In the genomic region with DNA sequence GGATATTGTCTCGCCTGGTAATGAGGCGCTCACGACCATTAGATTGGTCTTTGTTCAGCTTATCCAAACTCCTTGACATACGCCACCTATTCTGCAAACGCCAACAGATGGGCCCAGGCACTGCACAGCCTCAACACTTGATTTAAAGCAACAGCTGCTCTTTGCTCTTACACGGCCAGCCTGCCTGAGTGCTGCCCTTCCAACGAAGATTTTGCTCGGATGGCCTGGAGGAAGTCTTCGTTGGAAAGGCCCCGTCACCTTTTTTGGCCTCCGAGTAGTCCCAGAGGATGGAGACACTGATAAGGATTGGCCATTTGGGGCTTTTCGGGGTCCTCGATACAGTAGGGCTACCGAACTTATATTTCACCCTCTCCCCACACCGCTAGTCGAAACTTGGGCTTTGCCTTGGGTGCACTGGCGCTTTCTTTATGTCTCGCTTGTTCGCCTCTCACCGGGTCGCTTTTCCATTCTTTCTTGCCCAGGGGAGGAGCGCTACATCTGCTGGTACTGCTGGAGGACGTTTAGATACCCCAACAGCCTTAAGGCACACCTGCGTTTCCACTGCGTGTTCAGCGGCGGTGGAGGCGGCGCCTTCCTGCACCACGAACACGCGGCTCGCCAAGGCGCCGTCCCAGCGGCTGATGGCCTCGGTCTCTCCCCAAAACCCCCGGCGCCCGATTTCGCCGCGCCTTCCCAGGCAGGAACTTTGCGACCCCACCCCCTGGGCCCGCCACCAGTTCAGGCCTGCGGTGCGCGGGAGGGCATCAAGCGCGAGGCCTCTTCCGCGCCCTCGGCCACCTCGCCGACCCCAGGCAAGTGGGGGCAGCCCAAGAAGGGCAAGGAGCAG, we compare ENCODE assay signal across 9 cellular contexts. TPM values are rescaled to one million over a fixed set of nuclear protein-coding genes. Genes with fewer than 3 reads are reported as not detected.
DNase-seq lines count a peak whose midpoint lies in the region; ATAC-seq and TF ChIP-seq lines count a peak whose summit lies in the region.
"Had no signal": no experiment of that assay in that cellular context is flagged by ENCODE, and none has a peak within 500 bp of the region (broad histone marks: within the 10 kb centered on the region; RNA-seq: fewer than 3 reads in every experiment).

No MANE protein-coding gene starts in this region.

- peaks cover 33% of the 10 kb centered on the region for H4K20me1 ChIP-seq in GM23338 (replicated peaks; ENCODE audit: insufficient read depth)

- peaks cover 0 to 16% (median 6%) of the 10 kb centered on the region in 5 donors for H3K9me3 Mint-ChIP-seq in CD8-positive, alpha-beta memory T cell
- H3K9me3 Mint-ChIP-seq in GM23338 (peaks cover 4% of the 10 kb centered on the region; the same call in 2 of the 3 replicates), naive B cell (peaks cover 0 to 28% (median 6%) of the 10 kb centered on the region in 7 donors)

- H3K79me2 ChIP-seq in GM23338 (replicated peaks; ENCODE audit: insufficient read depth), result no peaks in the 10 kb centered on the region

- no peaks in the 10 kb centered on the region for H3K36me3 Mint-ChIP-seq in CD8-positive, alpha-beta memory T cell
- H3K36me3 Mint-ChIP-seq in GM23338 (ENCODE audit: low read depth) (no peaks in the 10 kb centered on the region), T-helper 17 cell (ENCODE audit: low read depth) (no peaks in the 10 kb centered on the region), naive B cell (peaks cover 0 to 5% of the 10 kb centered on the region in 2 donors)

- CTCF ChIA-PET in CD8-positive, alpha-beta memory T cell (lab: Charles Lee), result interaction anchor here (1.0 to 1.9 kb wide), 3 partner anchors 11 to 148 kb away, joined by 3 to 5 read pairs (median 4); no protein-coding TSS in a partner anchor

- ATAC-seq in GM23338, result peak; percentile 28
- no peak for ATAC-seq in T-helper 17 cell
- ATAC-seq in naive B cell (ENCODE audit: low read depth in 2 of 2), result peak; percentile 6 to 22
- no peak for ATAC-seq in GM18873 (IDR thresholded peaks at IDR 0.05; ENCODE audit: low FRiP score, unreplicated experiment)

- peak overlapping the region; percentile 23 to 57 (median 52) for H3K4me3 Mint-ChIP-seq in CD8-positive, alpha-beta memory T cell
- H3K4me3 Mint-ChIP-seq in GM23338 (peak overlapping the region; percentile 58), T-helper 17 cell (peak overlapping the region; percentile 90), naive B cell (peak overlapping the region; percentile 44 to 86 (median 74))

- H3K4me1 Mint-ChIP-seq in CD8-positive, alpha-beta memory T cell, result peaks cover 22 to 41% (median 30%) of the 10 kb centered on the region in 3 donors
- peaks cover 43% of the 10 kb centered on the region for H3K4me1 Mint-ChIP-seq in GM23338
- peaks cover 21% of the 10 kb centered on the region for H3K4me1 Mint-ChIP-seq in T-helper 17 cell
- peaks cover 3 to 28% (median 14%) of the 10 kb centered on the region in 3 donors for H3K4me1 Mint-ChIP-seq in naive B cell

- H3K4me2 ChIP-seq in GM23338, result peak overlapping the region; percentile 93

- peak overlapping the region; percentile 89 for H2AFZ ChIP-seq in GM23338

- no peak for DNase-seq in CD8-positive, alpha-beta memory T cell
- DNase-seq in GM23338 (ENCODE audit: low spot score), result peak; percentile 52
- no peak for DNase-seq in T-helper 17 cell
- no peak for DNase-seq in naive B cell
- DNase-seq in NCI-H226, result no peak
- DNase-seq in NCI-H146 treated with DMSO at 0.1 percent for 48 hours (lab: John Stamatoyannopoulos, UW; ENCODE audit: unreplicated experiment), result no peak
- DNase-seq in AG08396 (ENCODE audit: low spot score), result no peak

- no peak overlapping the region for H3K27ac ChIP-seq in CD8-positive, alpha-beta memory T cell (ENCODE audit: low read depth, low read length)
- no peak overlapping the region for H3K27ac ChIP-seq in GM23338 (ENCODE audit: low read depth)

- H3K27me3 Mint-ChIP-seq in CD8-positive, alpha-beta memory T cell, result peaks cover 72 to 83% of the 10 kb centered on the region in 2 donors
- H3K27me3 Mint-ChIP-seq in GM23338 (ENCODE audit: insufficient read depth, low read depth, poor library complexity), result peaks cover 97% of the 10 kb centered on the region
- H3K27me3 Mint-ChIP-seq in T-helper 17 cell, result peaks cover 76% of the 10 kb centered on the region
- peaks cover 69 to 80% (median 77%) of the 10 kb centered on the region in 3 donors for H3K27me3 Mint-ChIP-seq in naive B cell

- TF ChIP-seq CTCF in GM23338 (conservative IDR thresholded peaks at IDR 0.05; ENCODE audit: low read depth in 2 of 2), result no peak

- no peaks in the 10 kb centered on the region for H3K9me2 ChIP-seq in GM23338 (ENCODE audit: insufficient read depth)

- peaks cover 18% of the 10 kb centered on the region for H3K4me1 ChIP-seq in CD8-positive, alpha-beta memory T cell (ENCODE audit: insufficient read depth, low read length)
- H3K4me1 ChIP-seq in GM23338 (ENCODE audit: insufficient read depth), result peaks cover 64% of the 10 kb centered on the region

- H3K9me3 ChIP-seq in CD8-positive, alpha-beta memory T cell (ENCODE audit: low read length), result no peaks in the 10 kb centered on the region
- peaks cover 9% of the 10 kb centered on the region for H3K9me3 ChIP-seq in T-helper 17 cell (ENCODE audit: control insufficient read depth, low read length, poor library complexity, severe bottlenecking)

- peaks cover 37% of the 10 kb centered on the region for H3F3A ChIP-seq in GM23338 (replicated peaks; ENCODE audit: low read depth)

- H3K4me3 ChIP-seq in CD8-positive, alpha-beta memory T cell (ENCODE audit: low read length), result no peak overlapping the region
- H3K4me3 ChIP-seq in GM23338, result peak overlapping the region; percentile 64

- no peaks in the 10 kb centered on the region for H3K36me3 ChIP-seq in CD8-positive, alpha-beta memory T cell (ENCODE audit: insufficient read depth, low read length)
- H3K36me3 ChIP-seq in GM23338 (ENCODE audit: insufficient read depth), result no peaks in the 10 kb centered on the region

- peaks cover 49% of the 10 kb centered on the region for H3K27me3 ChIP-seq in CD8-positive, alpha-beta memory T cell (ENCODE audit: insufficient read depth, low read length, poor library complexity, severe bottlenecking)
- H3K27me3 ChIP-seq in GM23338 (ENCODE audit: insufficient read depth), result peaks cover 99% of the 10 kb centered on the region

- POLR2A ChIA-PET in CD8-positive, alpha-beta memory T cell (lab: Charles Lee), result no interaction called here

- H3K27ac Mint-ChIP-seq in CD8-positive, alpha-beta memory T cell, result no peak overlapping the region
- no peak overlapping the region for H3K27ac Mint-ChIP-seq in GM23338
- H3K27ac Mint-ChIP-seq in T-helper 17 cell, result no peak overlapping the region
- H3K27ac Mint-ChIP-seq in naive B cell, result peak overlapping the region in 2 of 6 donors; percentile 56 to 80

TF ChIP-seq in GM23338, 12 proteins besides CTCF, POLR2A, EP300 and RAD21:
- TF ChIP-seq CREB1 (CRISPR knock-in tag; IDR thresholded peaks at IDR 0.05; ENCODE audit: low read depth) (no peak), EZH2phosphoT487 (IDR thresholded peaks at IDR 0.05; ENCODE audit: unreplicated experiment) (peak; percentile 94), EZH2 (IDR thresholded peaks at IDR 0.05; ENCODE audit: low read depth, unreplicated experiment) (peak; percentile 88)

RNA-seq across cellular contexts. Expression of a gene that starts 6.1 kb away (rescaled TPM):
- total RNA-seq in CD8-positive, alpha-beta memory T cell, result under 1 TPM in 1 of 2 experiments, not detected in 1; 0.07 TPM
- 0.14 TPM for polyA plus RNA-seq in CD8-positive, alpha-beta memory T cell
- total RNA-seq in GM23338 (2014; rRNA removed; shearing (Covaris generic)), result 0.10 and 0.27 TPM in 2 replicates
- polyA plus RNA-seq in GM23338 (2016; fragmentation: Nextera tagmentation; extraction: Ambion mirVana), result 0.08 TPM in 1 of 2 replicates, not detected in the other
- total RNA-seq in T-helper 17 cell, result not detected
- polyA plus RNA-seq in naive B cell (ENCODE audit: low read depth in 6 of 6), result not detected
- total RNA-seq: bronchial epithelial cell had no signal

RNA-seq across cellular contexts. Expression of a gene that starts 44.3 kb away (rescaled TPM):
- 10 to 100 TPM; 62.5 to 64.8 TPM for total RNA-seq in CD8-positive, alpha-beta memory T cell
- 39.6 TPM for polyA plus RNA-seq in CD8-positive, alpha-beta memory T cell
- 143 and 175 TPM in 2 replicates for total RNA-seq in GM23338 (2014; rRNA removed; shearing (Covaris generic))
- 96.7 and 108 TPM in 2 replicates for polyA plus RNA-seq in GM23338 (2016; fragmentation: Nextera tagmentation; extraction: Ambion mirVana)
- 10 to 100 TPM; 38.0 to 43.5 TPM for total RNA-seq in T-helper 17 cell
- 10 to 100 TPM; 41.4 to 49.7 (median 44.1) TPM for polyA plus RNA-seq in naive B cell (ENCODE audit: low read depth in 6 of 6)

Comparison
In these comparisons a context has a peak if more than half of its experiments do, and no peak if none do; other contexts are left out.
1. ATAC-seq: peak in GM23338 (single experiment) and naive B cell (2 of 2); none in T-helper 17 cell (single experiment) and GM18873 (single experiment).
2. Peak in every context shown above with its lines, with median percentiles within 50 percentile points of each other: H3K4me3 Mint-ChIP-seq.